16 cellular contexts compared by ENCODE assay signal in the genomic region with DNA sequence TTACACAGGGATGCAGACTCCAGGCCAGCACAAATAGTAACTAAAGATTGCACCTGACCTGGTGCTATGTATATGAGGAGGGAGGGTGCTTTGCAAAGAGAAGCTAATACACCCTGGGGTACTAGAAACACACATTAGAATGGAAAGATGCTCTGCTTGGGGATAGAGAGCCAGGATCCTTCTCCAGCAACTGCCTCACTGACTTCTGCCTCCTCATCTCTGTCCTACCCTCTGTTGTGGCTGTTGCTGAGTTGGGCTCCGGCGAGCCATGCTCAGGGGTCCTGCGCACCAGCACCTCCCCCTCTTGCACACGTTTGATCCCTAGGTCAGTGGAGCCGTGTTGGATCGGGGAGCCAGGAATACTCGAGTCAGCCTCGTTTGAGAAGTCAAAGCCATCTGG. TPM values are rescaled to one million over a fixed set of nuclear protein-coding genes. Genes with fewer than 3 reads are reported as not detected.
DNase-seq lines count a peak whose midpoint lies in the region; ATAC-seq, FAIRE-seq and TF ChIP-seq lines count a peak whose summit lies in the region.
"Had no signal": no experiment of that assay in that cellular context is flagged by ENCODE, and none has a peak within 500 bp of the region (broad histone marks: within the 10 kb centered on the region; RNA-seq: fewer than 3 reads in every experiment).

No MANE protein-coding gene starts in this region.

- H3K4me3 ChIP-seq in A549 (no peak overlapping the region), Caco-2 (ENCODE audit: low read depth, low read length) (no peak overlapping the region)
- H3K4me3 ChIP-seq: BLaER1 treated with 17β-estradiol and CSF1 and Interleukin-3, amounts not matched to agents 10 nM and 100 nM; K562 had no signal

- no peak for TF ChIP-seq CTCF in A549 (IDR thresholded peaks at IDR 0.05)
- TF ChIP-seq CTCF in Caco-2 (IDR thresholded peaks at IDR 0.05; ENCODE audit: insufficient read depth in 1 of 2, low read depth in 1 of 2, low read length in 1 of 2, severe bottlenecking in 1 of 2, unreplicated experiment in 1 of 2) = no peak
- no peak for TF ChIP-seq CTCF in mesothelial cell of epicardium (IDR thresholded peaks at IDR 0.05; ENCODE audit: unreplicated experiment)

- CTCF ChIA-PET in A549 (lab: Yijun Ruan, JAX) = interaction anchor here (1.1 kb wide), 1 partner anchor 17 kb away, joined by 5 read pairs; no protein-coding TSS in a partner anchor
- CTCF ChIA-PET in Caco-2 (lab: Charles Lee) = interaction anchor here (1.3 kb wide), 1 partner anchor 82 kb away, joined by 3 read pairs; no protein-coding TSS in a partner anchor

- no TSS peak for BruUV-seq in Caco-2 (replicated peaks; lab: Mats Ljungman, UMichigan)

- no peak overlapping the region for H3K4me3 Mint-ChIP-seq in Caco-2 (ENCODE audit: unreplicated experiment)
- H3K4me3 Mint-ChIP-seq in mesothelial cell of epicardium = no peak overlapping the region
- H3K4me3 Mint-ChIP-seq: CD4-positive, CD25-positive, alpha-beta regulatory T cell had no signal

- ATAC-seq in A549 (no peak), GM21390 (IDR thresholded peaks at IDR 0.05; ENCODE audit: unreplicated experiment) (no peak)
- ATAC-seq: HCT116, K562 had no signal

- peaks cover 10% of the 10 kb centered on the region for H3K36me3 Mint-ChIP-seq in Caco-2 (ENCODE audit: insufficient read depth, unreplicated experiment)
- H3K36me3 Mint-ChIP-seq in mesothelial cell of epicardium = peaks cover 15% of the 10 kb centered on the region

- H3K9me3 ChIP-seq in A549 (no peaks in the 10 kb centered on the region), Caco-2 (no peaks in the 10 kb centered on the region)
- H3K9me3 ChIP-seq: BLaER1 treated with 17β-estradiol and CSF1 and Interleukin-3, amounts not matched to agents 10 nM and 100 nM had no signal

- H3K27ac ChIP-seq in A549 = no peak overlapping the region
- H3K27ac ChIP-seq: BLaER1 treated with 17β-estradiol and CSF1 and Interleukin-3, amounts not matched to agents 10 nM and 100 nM had no signal

- TF ChIP-seq EP300 in A549 (IDR thresholded peaks at IDR 0.05) = no peak

- H3K4me1 Mint-ChIP-seq in Caco-2 (ENCODE audit: low read depth, unreplicated experiment) (peaks cover 7% of the 10 kb centered on the region), mesothelial cell of epicardium (peaks cover 3% of the 10 kb centered on the region)
- H3K4me1 Mint-ChIP-seq: CD4-positive, CD25-positive, alpha-beta regulatory T cell had no signal

- no peak for TF ChIP-seq RAD21 in A549 (conservative IDR thresholded peaks at IDR 0.05 in 1 of 2, IDR thresholded peaks at IDR 0.05 in 1 of 2)

- 0 out of 2 replicates have a peak, but pooled peaks have one; percentile 9 for TF ChIP-seq POLR2A in A549 (IDR thresholded peaks at IDR 0.05; ENCODE audit: low read length)

- intact Hi-C loops in Caco-2 (cut with micrococcal nuclease; ENCODE audit: unreplicated experiment) = no loop called here

- no peaks in the 10 kb centered on the region for H3K27me3 ChIP-seq in Caco-2 (replicated peaks; ENCODE audit: control insufficient read depth, insufficient read depth, low read length)
- H3K27me3 ChIP-seq: BLaER1 treated with 17β-estradiol and CSF1 and Interleukin-3, amounts not matched to agents 10 nM and 100 nM had no signal

- no peak overlapping the region for H3K4me2 ChIP-seq in A549
- H3K4me2 ChIP-seq: BLaER1 treated with 17β-estradiol and CSF1 and Interleukin-3, amounts not matched to agents 10 nM and 100 nM had no signal

- H3K27me3 Mint-ChIP-seq in Caco-2 (ENCODE audit: insufficient read depth, unreplicated experiment) (no peaks in the 10 kb centered on the region), mesothelial cell of epicardium (ENCODE audit: low read depth) (no peaks in the 10 kb centered on the region)
- H3K27me3 Mint-ChIP-seq: CD4-positive, CD25-positive, alpha-beta regulatory T cell had no signal

- no peak for DNase-seq in A549 (ENCODE audit: low read depth in 1 of 2, low spot score in 1 of 2)
- DNase-seq in Caco-2 = no peak
- DNase-seq in NCI-H526 treated with DMSO at 0.1 percent for 48 hours (lab: John Stamatoyannopoulos, UW) = peak; percentile 13
- DNase-seq in mesothelial cell of epicardium (ENCODE audit: low spot score in 2 of 2, unreplicated experiment in 2 of 2) = no peak
- no peak for DNase-seq in A172 (ENCODE audit: low spot score)
- no peak for DNase-seq in NCI-H2227 treated with DMSO at 0.1 percent for 48 hours (lab: John Stamatoyannopoulos, UW)
- DNase-seq: AML-193; CD4-positive, CD25-positive, alpha-beta regulatory T cell; DMS153; DMS79 treated with DMSO at 0.1 percent for 48 hours; EL had no signal

- WGBS in A549 (ENCODE audit: missing lambda C conversion rate) = 92% methylated on average over 8 of the region's 8 CpGs

- H3K9me3 Mint-ChIP-seq in Caco-2 (ENCODE audit: unreplicated experiment) = no peaks in the 10 kb centered on the region
- H3K9me3 Mint-ChIP-seq in mesothelial cell of epicardium = no peaks in the 10 kb centered on the region
- H3K9me3 Mint-ChIP-seq: CD4-positive, CD25-positive, alpha-beta regulatory T cell had no signal

- H3K4me1 ChIP-seq in A549 (no peaks in the 10 kb centered on the region), Caco-2 (no peaks in the 10 kb centered on the region; the same call in 1 of the 2 replicates)
- H3K4me1 ChIP-seq: BLaER1 treated with 17β-estradiol and CSF1 and Interleukin-3, amounts not matched to agents 10 nM and 100 nM had no signal

- no peaks in the 10 kb centered on the region; the same call in 1 of the 2 replicates for H3K36me3 ChIP-seq in Caco-2 (ENCODE audit: control insufficient read depth, insufficient read depth, low read length)

- no peak for FAIRE-seq in A549 (lab: Jason Lieb, UNC)
- FAIRE-seq: GM12891, K562 had no signal

- POLR2A ChIA-PET in A549 (lab: Yijun Ruan, JAX) = no interaction called here
- POLR2A ChIA-PET in Caco-2 (lab: Charles Lee) = interaction anchor here (1.1 kb wide), 1 partner anchor 23 kb away, joined by 4 read pairs; no protein-coding TSS in a partner anchor

- H3K27ac Mint-ChIP-seq in Caco-2 (ENCODE audit: unreplicated experiment) (peak overlapping the region; percentile 16), mesothelial cell of epicardium (peak overlapping the region; percentile 61)
- H3K27ac Mint-ChIP-seq: CD4-positive, CD25-positive, alpha-beta regulatory T cell had no signal

TF ChIP-seq in A549, 52 proteins besides CTCF, POLR2A, EP300 and RAD21:
- TF ChIP-seq ESRRA (IDR thresholded peaks at IDR 0.05; ENCODE audit: borderline replicate concordance, low read length) = no peak
- no peak for TF ChIP-seq HMGXB4 (CRISPR knock-in tag; IDR thresholded peaks at IDR 0.05; ENCODE audit: borderline replicate concordance)
- TF ChIP-seq ZFP36 (IDR thresholded peaks at IDR 0.05; ENCODE audit: borderline replicate concordance, partially characterized antibody) = no peak
- TF ChIP-seq HOXB13 (CRISPR knock-in tag; IDR thresholded peaks at IDR 0.05; ENCODE audit: low read depth) = no peak
- no peak for TF ChIP-seq POLR2AphosphoS2 (conservative IDR thresholded peaks at IDR 0.05; ENCODE audit: low read length)
- no peak for TF ChIP-seq ZC3H11A (IDR thresholded peaks at IDR 0.05)
- no peak for TF ChIP-seq RNF2 (IDR thresholded peaks at IDR 0.05; ENCODE audit: borderline replicate concordance, low read depth)
- no peak for TF ChIP-seq CBX8 (IDR thresholded peaks at IDR 0.05)
- TF ChIP-seq EHF (CRISPR knock-in tag; IDR thresholded peaks at IDR 0.05) = no peak
- no peak for TF ChIP-seq ZNF302 (CRISPR knock-in tag; IDR thresholded peaks at IDR 0.05)
- no peak for TF ChIP-seq JUN (IDR thresholded peaks at IDR 0.05)
- no peak for TF ChIP-seq JUNB (IDR thresholded peaks at IDR 0.05)
- no peak for TF ChIP-seq KDM5A (IDR thresholded peaks at IDR 0.05)
- no peak for TF ChIP-seq E2F6 (IDR thresholded peaks at IDR 0.05; ENCODE audit: borderline replicate concordance, low read depth)
- no peak for TF ChIP-seq CBX2 (IDR thresholded peaks at IDR 0.05; ENCODE audit: borderline replicate concordance, low read depth)
- TF ChIP-seq CEBPB (IDR thresholded peaks at IDR 0.05) = no peak

RNA-seq across cellular contexts. Expression of gene ORC2, which starts 23.7 kb away (rescaled TPM):
- 20.9 and 23.3 TPM in 2 replicates for polyA plus RNA-seq in A549 (2011; rRNA removed)
- 3.5 and 4.1 TPM in 2 replicates for polyA plus RNA-seq in A549 (2012; cell fraction: cytosol; rRNA removed)
- 3.7 and 6.4 TPM in 2 replicates for polyA plus RNA-seq in A549 (2012; cell fraction: nucleus; rRNA removed)
- polyA plus RNA-seq in A549 (2017; fragmentation: RNase III; extraction: RNeasy Plus Mini Kit Qiagen cat#74134 plus additional on column Dnase treatment) = 20.7 to 24.5 TPM (median 22.9 TPM) in 3 replicates
- polyA minus RNA-seq in A549 (2011; rRNA and poly(A)+ RNA removed) = 8.7 and 9.1 TPM in 2 replicates
- 45.5 and 47.3 TPM in 2 replicates for total RNA-seq in Caco-2 (2022)
- 33.7 to 38.3 TPM (median 37.5 TPM) in 3 replicates for total RNA-seq in mesothelial cell of epicardium
- 28.8 and 40.5 TPM in 2 replicates for total RNA-seq in A172 (2014; rRNA removed; shearing (Covaris generic))
